34 cellular contexts compared by ENCODE assay signal in genomic region chr7:19427944-19428343, GRCh38.
"Had no signal": no experiment of that assay in that cellular context is flagged by ENCODE, and none has a peak within 500 bp of the region (broad histone marks: within the 10 kb centered on the region; RNA-seq: fewer than 3 reads in every experiment).

No MANE protein-coding gene starts in this region.

- H3K4me1 Mint-ChIP-seq: activated CD4-positive, alpha-beta T cell treated with anti-CD3 and anti-CD28 coated beads for 36 hours; activated CD4-positive, alpha-beta T cell treated with anti-CD3 and anti-CD28 coated beads, Interleukin-2, amount 10 ng/mL, durations not matched to agents 24 days and 14 days; activated CD8-positive, alpha-beta memory T cell treated with anti-CD3 and anti-CD28 coated beads, Interleukin-2, amount 10 ng/mL, durations not matched to agents 7 days and 5 days; activated naive CD4-positive, alpha-beta T cell treated with anti-CD3 and anti-CD28 coated beads, Interleukin-2, amount 10 ng/mL, durations not matched to agents 7 days and 5 days; activated naive CD8-positive, alpha-beta T cell treated with anti-CD3 and anti-CD28 coated beads, Interleukin-2, amount 10 ng/mL, durations not matched to agents 7 days and 5 days; central memory CD8-positive, alpha-beta T cell; T-helper 17 cell had no signal

- H3K36me3 ChIP-seq: brain microvascular endothelial cell, esophagus squamous epithelium, gastroesophageal sphincter, heart right ventricle, WERI-Rb-1 had no signal

- ATAC-seq: activated CD4-positive, alpha-beta T cell treated with anti-CD3 and anti-CD28 coated beads for 36 hours; activated CD8-positive, alpha-beta memory T cell treated with anti-CD3 and anti-CD28 coated beads, Interleukin-2, amount 10 ng/mL, durations not matched to agents 7 days and 5 days; activated CD8-positive, alpha-beta T cell treated with anti-CD3 and anti-CD28 coated beads, Interleukin-2, amount 10 ng/mL, durations not matched to agents 7 days and 5 days; activated naive CD4-positive, alpha-beta T cell treated with anti-CD3 and anti-CD28 coated beads, Interleukin-2, amount 50 U/mL, for 72 hours; gastroesophageal sphincter; heart right ventricle; T-helper 17 cell had no signal

- H3K9me3 ChIP-seq: esophagus squamous epithelium, gastroesophageal sphincter, heart right ventricle had no signal

- H3K27me3 ChIP-seq: brain microvascular endothelial cell, esophagus squamous epithelium, gastroesophageal sphincter, heart right ventricle had no signal

- H3K36me3 Mint-ChIP-seq: activated CD4-positive, alpha-beta memory T cell treated with anti-CD3 and anti-CD28 coated beads for 36 hours; activated CD8-positive, alpha-beta memory T cell treated with anti-CD3 and anti-CD28 coated beads, Interleukin-2, amount 10 ng/mL, durations not matched to agents 7 days and 5 days; activated naive CD4-positive, alpha-beta T cell treated with anti-CD3 and anti-CD28 coated beads, Interleukin-2, amount 10 ng/mL, durations not matched to agents 7 days and 5 days; activated naive CD4-positive, alpha-beta T cell treated with anti-CD3 and anti-CD28 coated beads, Interleukin-2, amount 50 U/mL, for 72 hours; activated naive CD8-positive, alpha-beta T cell treated with anti-CD3 and anti-CD28 coated beads, Interleukin-2, amount 10 ng/mL, durations not matched to agents 7 days and 5 days had no signal

- H3K4me3 Mint-ChIP-seq: activated CD4-positive, alpha-beta memory T cell treated with anti-CD3 and anti-CD28 coated beads for 36 hours; activated CD4-positive, alpha-beta T cell treated with anti-CD3 and anti-CD28 coated beads for 36 hours; activated CD4-positive, alpha-beta T cell treated with anti-CD3 and anti-CD28 coated beads, Interleukin-2, amount 10 ng/mL, durations not matched to agents 24 days and 14 days; activated CD8-positive, alpha-beta memory T cell treated with anti-CD3 and anti-CD28 coated beads, Interleukin-2, amount 10 ng/mL, durations not matched to agents 7 days and 5 days; activated CD8-positive, alpha-beta T cell treated with anti-CD3 and anti-CD28 coated beads, Interleukin-2, amount 10 ng/mL, durations not matched to agents 7 days and 5 days; activated naive CD4-positive, alpha-beta T cell treated with anti-CD3 and anti-CD28 coated beads, Interleukin-2, amount 10 ng/mL, durations not matched to agents 7 days and 5 days; activated naive CD8-positive, alpha-beta T cell treated with anti-CD3 and anti-CD28 coated beads, Interleukin-2, amount 10 ng/mL, durations not matched to agents 7 days and 5 days; activated T-helper 1 cell treated with anti-CD3 and anti-CD28 coated beads, Interleukin-12 subunit alpha, Interleukin-12 subunit beta, Interleukin-2, Interleukin-4 antibody, amounts not matched to agents 30 ng/mL and 10 ng/mL and 1 ng/mL, durations not matched to agents 14 hours and 24 hours and 36 hours; central memory CD8-positive, alpha-beta T cell; dendritic cell treated with granulocyte-macrophage colony-stimulating factor and Interleukin-4, amounts not matched to agents 40 ng/mL and 50 ng/mL, for 4 days; T-helper 17 cell; T-helper 2 cell treated with Interferon-gamma antibody and Interleukin-4, amounts not matched to agents 5 μg/mL and 100 μg/mL, for 36 hours had no signal

- H3K4me1 ChIP-seq: esophagus squamous epithelium, gastroesophageal sphincter, heart right ventricle had no signal

- H3K27ac Mint-ChIP-seq: activated CD4-positive, alpha-beta memory T cell treated with anti-CD3 and anti-CD28 coated beads for 36 hours; activated CD4-positive, alpha-beta T cell treated with anti-CD3 and anti-CD28 coated beads for 36 hours; activated CD4-positive, alpha-beta T cell treated with anti-CD3 and anti-CD28 coated beads, Interleukin-2, amount 10 ng/mL, durations not matched to agents 24 days and 14 days; activated CD8-positive, alpha-beta memory T cell treated with anti-CD3 and anti-CD28 coated beads, Interleukin-2, amount 10 ng/mL, durations not matched to agents 7 days and 5 days; activated CD8-positive, alpha-beta T cell treated with anti-CD3 and anti-CD28 coated beads, Interleukin-2, amount 10 ng/mL, durations not matched to agents 7 days and 5 days; activated naive CD4-positive, alpha-beta T cell treated with anti-CD3 and anti-CD28 coated beads, Interleukin-2, amount 10 ng/mL, durations not matched to agents 7 days and 5 days; activated naive CD4-positive, alpha-beta T cell treated with anti-CD3 and anti-CD28 coated beads, Interleukin-2, amount 50 U/mL, for 72 hours; activated naive CD8-positive, alpha-beta T cell treated with anti-CD3 and anti-CD28 coated beads, Interleukin-2, amount 10 ng/mL, durations not matched to agents 7 days and 5 days; activated T-helper 1 cell treated with anti-CD3 and anti-CD28 coated beads, Interleukin-12 subunit alpha, Interleukin-12 subunit beta, Interleukin-2, Interleukin-4 antibody, amounts not matched to agents 30 ng/mL and 10 ng/mL and 1 ng/mL, durations not matched to agents 14 hours and 24 hours and 36 hours; dendritic cell treated with granulocyte-macrophage colony-stimulating factor and Interleukin-4, amounts not matched to agents 40 ng/mL and 50 ng/mL, for 4 days; T-helper 17 cell; T-helper 2 cell treated with Interferon-gamma antibody and Interleukin-4, amounts not matched to agents 5 μg/mL and 100 μg/mL, for 36 hours had no signal

- DNase-seq: activated CD4-positive, alpha-beta memory T cell treated with anti-CD3 and anti-CD28 coated beads for 36 hours; activated CD4-positive, alpha-beta T cell treated with anti-CD3 and anti-CD28 coated beads for 36 hours; activated CD4-positive, alpha-beta T cell treated with anti-CD3 and anti-CD28 coated beads, Interleukin-2, amount 10 ng/mL, durations not matched to agents 24 days and 14 days; activated CD4-positive, CD25-positive, alpha-beta regulatory T cell; activated CD4-positive, CD25-positive, alpha-beta regulatory T cell treated with anti-CD3 and anti-CD28 coated beads, Interleukin-2, amount 50 U/mL, for 72 hours; activated CD8-positive, alpha-beta memory T cell treated with anti-CD3 and anti-CD28 coated beads, Interleukin-2, amount 10 ng/mL, durations not matched to agents 7 days and 5 days; activated CD8-positive, alpha-beta memory T cell treated with anti-CD3 and anti-CD28 coated beads, Interleukin-2, amount 50 U/mL, for 4 hours; activated CD8-positive, alpha-beta T cell treated with anti-CD3 and anti-CD28 coated beads, Interleukin-2, amount 10 ng/mL, durations not matched to agents 7 days and 5 days; activated gamma-delta T cell; activated naive CD4-positive, alpha-beta T cell; activated naive CD4-positive, alpha-beta T cell treated with anti-CD3 and anti-CD28 coated beads, Interleukin-2, amount 10 ng/mL, durations not matched to agents 7 days and 5 days; activated naive CD8-positive, alpha-beta T cell treated with anti-CD3 and anti-CD28 coated beads, Interleukin-2, amount 10 ng/mL, durations not matched to agents 7 days and 5 days; activated T-cell treated with anti-CD3 and anti-CD28 coated beads, Interleukin-2, amount 50 U/mL, for 1 hour; activated T-cell treated with anti-CD3 and anti-CD28 coated beads, Interleukin-2, amount 50 U/mL, for 48 hours; amniotic stem cell; anterior cingulate cortex; brain microvascular endothelial cell; dorsolateral prefrontal cortex; effector memory CD4-positive, alpha-beta T cell; esophagus squamous epithelium; foreskin melanocyte; heart right ventricle; T-helper 1 cell; T-helper 17 cell; T1000 had no signal

- H3K4me3 ChIP-seq: coronary artery, dorsolateral prefrontal cortex, esophagus squamous epithelium, gastroesophageal sphincter, heart right ventricle had no signal

- H3K27me3 Mint-ChIP-seq: activated CD4-positive, alpha-beta memory T cell treated with anti-CD3 and anti-CD28 coated beads for 36 hours; activated CD4-positive, alpha-beta T cell treated with anti-CD3 and anti-CD28 coated beads for 36 hours; activated CD4-positive, alpha-beta T cell treated with anti-CD3 and anti-CD28 coated beads, Interleukin-2, amount 10 ng/mL, durations not matched to agents 24 days and 14 days; activated CD8-positive, alpha-beta memory T cell treated with anti-CD3 and anti-CD28 coated beads, Interleukin-2, amount 10 ng/mL, durations not matched to agents 7 days and 5 days; activated naive CD4-positive, alpha-beta T cell treated with anti-CD3 and anti-CD28 coated beads, Interleukin-2, amount 10 ng/mL, durations not matched to agents 7 days and 5 days; activated naive CD8-positive, alpha-beta T cell treated with anti-CD3 and anti-CD28 coated beads, Interleukin-2, amount 10 ng/mL, durations not matched to agents 7 days and 5 days; central memory CD8-positive, alpha-beta T cell; dendritic cell treated with granulocyte-macrophage colony-stimulating factor and Interleukin-4, amounts not matched to agents 40 ng/mL and 50 ng/mL, for 4 days; T-helper 17 cell had no signal

- H3K9me3 Mint-ChIP-seq: activated CD4-positive, alpha-beta T cell treated with anti-CD3 and anti-CD28 coated beads, Interleukin-2, amount 10 ng/mL, durations not matched to agents 24 days and 14 days; activated naive CD4-positive, alpha-beta T cell treated with anti-CD3 and anti-CD28 coated beads, Interleukin-2, amount 10 ng/mL, durations not matched to agents 7 days and 5 days; activated naive CD8-positive, alpha-beta T cell treated with anti-CD3 and anti-CD28 coated beads, Interleukin-2, amount 10 ng/mL, durations not matched to agents 7 days and 5 days; activated T-helper 1 cell treated with anti-CD3 and anti-CD28 coated beads, Interleukin-12 subunit alpha, Interleukin-12 subunit beta, Interleukin-2, Interleukin-4 antibody, amounts not matched to agents 30 ng/mL and 10 ng/mL and 1 ng/mL, durations not matched to agents 14 hours and 24 hours and 36 hours; dendritic cell treated with granulocyte-macrophage colony-stimulating factor and Interleukin-4, amounts not matched to agents 40 ng/mL and 50 ng/mL, for 4 days had no signal

- H3K27ac ChIP-seq: brain microvascular endothelial cell, coronary artery, dorsolateral prefrontal cortex, epithelial cell of prostate, esophagus squamous epithelium, gastroesophageal sphincter, heart right ventricle, WERI-Rb-1 had no signal
